ENCODE assay signal across 1 cellular context in genomic region chr16:56717532-56717931, GRCh38.
TF ChIP-seq lines count a peak whose summit lies in the region.

No MANE protein-coding gene starts in this region.

TF ChIP-seq in GM12878, 131 proteins besides CTCF, POLR2A, EP300 and RAD21:
- peak; percentile 49; the same call in 1 of the 2 replicates for TF ChIP-seq NR2F1 (conservative IDR thresholded peaks at IDR 0.05)
